1 cellular context compared by ENCODE assay signal in the genomic region with DNA sequence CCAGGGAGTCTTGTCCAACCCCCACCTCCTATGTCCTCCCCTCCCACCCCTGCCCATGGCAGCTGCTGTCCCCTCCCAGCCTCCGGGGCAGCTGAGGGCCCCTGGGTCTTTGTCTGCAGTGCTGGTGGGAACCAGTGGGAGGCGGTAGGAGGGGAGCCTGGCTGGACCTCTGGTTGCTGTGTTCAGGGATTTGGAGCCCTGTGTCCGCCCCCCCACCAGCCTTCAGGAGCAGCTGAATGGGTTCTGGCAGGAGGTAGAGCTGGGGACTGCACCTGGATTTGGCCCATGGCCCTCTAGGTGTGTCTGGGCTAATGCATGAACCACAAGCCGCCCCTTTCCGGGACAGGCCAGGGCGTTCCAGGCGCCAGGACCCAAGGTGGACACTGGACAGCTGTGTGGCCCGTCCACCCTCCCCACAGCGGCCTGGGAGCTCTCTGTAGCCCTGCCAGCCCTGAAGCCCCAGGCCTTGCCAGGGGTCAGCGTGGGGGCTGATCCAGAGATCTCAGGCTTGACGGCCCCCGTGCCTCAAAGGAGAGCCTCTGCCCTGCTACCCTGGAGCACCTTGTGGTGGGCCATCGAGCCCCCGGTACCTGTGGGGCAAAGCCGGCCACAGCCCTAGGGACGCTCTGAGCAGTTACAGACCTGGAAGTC.
TF ChIP-seq lines count a peak whose summit lies in the region.

No MANE protein-coding gene starts in this region.

TF ChIP-seq in H1, 55 proteins besides CTCF, POLR2A, EP300 and RAD21:
- TF ChIP-seq SIN3A (conservative IDR thresholded peaks at IDR 0.05 in 1 of 2, IDR thresholded peaks at IDR 0.05 in 1 of 2; ENCODE audit: low read depth in 1 of 2, low read length in 2 of 2) (no peak), GABPA (IDR thresholded peaks at IDR 0.05; ENCODE audit: borderline replicate concordance, insufficient read depth, low read length) (no peak), FOSL1 (IDR thresholded peaks at IDR 0.05; ENCODE audit: insufficient read depth, low read depth, low read length) (no peak), BCL11A (IDR thresholded peaks at IDR 0.05; ENCODE audit: low read depth in 2 of 2, low read length in 2 of 2) (no peak), CREB1 (IDR thresholded peaks at IDR 0.05) (no peak), SP4 (IDR thresholded peaks at IDR 0.05; ENCODE audit: low read length) (no peak), TAF7 (optimal IDR thresholded peaks at IDR 0.05; ENCODE audit: borderline replicate concordance, low read depth, low read length) (no peak), YY1 (IDR thresholded peaks at IDR 0.05; ENCODE audit: low read depth, low read length) (no peak), CHD2 (IDR thresholded peaks at IDR 0.05; ENCODE audit: low read length) (no peak), SRF (IDR thresholded peaks at IDR 0.05; ENCODE audit: low read depth, low read length) (no peak), GTF2F1 (IDR thresholded peaks at IDR 0.05; ENCODE audit: borderline replicate concordance, low read depth, low read length) (no peak)
- TF ChIP-seq, protein P1, sequence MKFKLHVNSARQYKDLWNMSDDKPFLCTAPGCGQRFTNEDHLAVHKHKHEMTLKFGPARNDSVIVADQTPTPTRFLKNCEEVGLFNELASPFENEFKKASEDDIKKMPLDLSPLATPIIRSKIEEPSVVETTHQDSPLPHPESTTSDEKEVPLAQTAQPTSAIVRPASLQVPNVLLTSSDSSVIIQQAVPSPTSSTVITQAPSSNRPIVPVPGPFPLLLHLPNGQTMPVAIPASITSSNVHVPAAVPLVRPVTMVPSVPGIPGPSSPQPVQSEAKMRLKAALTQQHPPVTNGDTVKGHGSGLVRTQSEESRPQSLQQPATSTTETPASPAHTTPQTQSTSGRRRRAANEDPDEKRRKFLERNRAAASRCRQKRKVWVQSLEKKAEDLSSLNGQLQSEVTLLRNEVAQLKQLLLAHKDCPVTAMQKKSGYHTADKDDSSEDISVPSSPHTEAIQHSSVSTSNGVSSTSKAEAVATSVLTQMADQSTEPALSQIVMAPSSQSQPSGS (IDR thresholded peaks at IDR 0.05; ENCODE audit: low read length): no peak
- TF ChIP-seq, protein P2, sequence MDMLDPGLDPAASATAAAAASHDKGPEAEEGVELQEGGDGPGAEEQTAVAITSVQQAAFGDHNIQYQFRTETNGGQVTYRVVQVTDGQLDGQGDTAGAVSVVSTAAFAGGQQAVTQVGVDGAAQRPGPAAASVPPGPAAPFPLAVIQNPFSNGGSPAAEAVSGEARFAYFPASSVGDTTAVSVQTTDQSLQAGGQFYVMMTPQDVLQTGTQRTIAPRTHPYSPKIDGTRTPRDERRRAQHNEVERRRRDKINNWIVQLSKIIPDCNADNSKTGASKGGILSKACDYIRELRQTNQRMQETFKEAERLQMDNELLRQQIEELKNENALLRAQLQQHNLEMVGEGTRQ (IDR thresholded peaks at IDR 0.05; ENCODE audit: low read length): no peak
